1 cellular context compared by ENCODE assay signal in the genomic region with DNA sequence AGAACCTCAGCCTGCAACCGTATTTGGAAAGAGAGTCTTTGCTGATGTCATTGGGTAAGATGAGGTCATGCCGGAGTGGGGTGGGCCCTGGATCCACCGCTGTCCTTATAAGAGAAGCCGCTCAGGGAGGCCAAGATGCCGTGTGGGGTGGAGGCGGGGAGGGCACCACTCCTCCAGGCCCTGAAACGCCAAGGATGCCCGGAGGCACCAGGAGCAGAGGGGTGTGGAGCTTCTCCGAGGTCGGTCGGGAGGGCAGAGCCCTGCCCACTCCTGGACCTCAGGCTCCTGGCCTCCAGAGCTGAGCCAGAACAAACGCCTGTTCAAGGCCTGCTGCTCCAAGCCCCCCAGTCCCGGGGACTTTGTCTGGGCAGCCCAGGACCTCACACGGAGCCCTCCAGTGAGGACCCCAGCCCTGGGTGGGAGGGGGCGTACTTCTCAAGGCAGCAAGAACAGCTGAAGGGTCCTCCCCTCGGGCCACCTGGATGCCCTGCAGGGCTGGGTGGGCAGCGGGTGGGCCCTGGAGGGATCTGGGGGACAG.
TF ChIP-seq lines count a peak whose summit lies in the region.

No MANE protein-coding gene starts in this region.

TF ChIP-seq in HepG2, 621 proteins besides CTCF, POLR2A, EP300 and RAD21:
- TF ChIP-seq AGO2 (optimal IDR thresholded peaks at IDR 0.05; ENCODE audit: low read depth, low read length) (peak; percentile 21), ATF7 (IDR thresholded peaks at IDR 0.05) (peak; percentile 11; the same call in 1 of the 2 replicates), ATF7 (CRISPR knock-in tag; IDR thresholded peaks at IDR 0.05) (no peak), AGO1 (IDR thresholded peaks at IDR 0.05; ENCODE audit: low read depth, low read length, poor library complexity, severe bottlenecking) (no peak)
